8 cellular contexts compared by ENCODE assay signal in genomic region chr22:43811777-43812148, GRCh38. TPM values are rescaled to one million over a fixed set of nuclear protein-coding genes. Genes with fewer than 3 reads are reported as not detected.
DNase-seq lines count a peak whose midpoint lies in the region; FAIRE-seq and TF ChIP-seq lines count a peak whose summit lies in the region.

No MANE protein-coding gene starts in this region.

- CTCF ChIA-PET in CD8-positive, alpha-beta memory T cell (lab: Charles Lee): no interaction called here

- H3K79me1 ChIP-seq in neuronal stem cell (ENCODE audit: low read depth, low read length): peaks cover 6% of the 10 kb centered on the region

- no peak overlapping the region for H3K23ac ChIP-seq in neuronal stem cell (ENCODE audit: low read depth, low read length, poor library complexity)

- peaks cover 0 to 2% of the 10 kb centered on the region in 2 donors for H3K27me3 Mint-ChIP-seq in CD8-positive, alpha-beta memory T cell
- H3K27me3 Mint-ChIP-seq in HFFc6 (ENCODE audit: insufficient read depth): peaks cover under 1% of the 10 kb centered on the region; the same call in 1 of the 2 replicates

- no peak overlapping the region for H2BK120ac ChIP-seq in neuronal stem cell (ENCODE audit: low read depth, low read length)

- no peaks in the 10 kb centered on the region for H3K27me3 ChIP-seq in CD8-positive, alpha-beta memory T cell (ENCODE audit: insufficient read depth, low read length, poor library complexity, severe bottlenecking)
- H3K27me3 ChIP-seq in esophagus (ENCODE audit: control insufficient read depth in 1 of 2, insufficient read depth in 2 of 2, low read length in 2 of 2) (no peaks in the 10 kb centered on the region), neuronal stem cell (ENCODE audit: control insufficient read depth in 3 of 3, insufficient read depth in 3 of 3, low read depth in 1 of 3, low read length in 3 of 3) (no peaks in the 10 kb centered on the region)

- DNase-seq in CD8-positive, alpha-beta memory T cell: no peak
- DNase-seq in HFFc6: no peak
- no peak for DNase-seq in SK-N-MC (ENCODE audit: low read depth, low spot score)
- no peak for DNase-seq in neuronal stem cell (ENCODE audit: low spot score)
- no peak for DNase-seq in NCI-H2227 (lab: John Stamatoyannopoulos, UW; ENCODE audit: unreplicated experiment)
- DNase-seq in RCC 7860 (ENCODE audit: low spot score): no peak
- DNase-seq in RPMI8226: no peak

- H3K4me2 ChIP-seq in neuronal stem cell (ENCODE audit: insufficient read depth, low read length, poor library complexity, severe bottlenecking): peak overlapping the region; percentile 94

- H4K8ac ChIP-seq in neuronal stem cell (ENCODE audit: low read depth, low read length): no peak overlapping the region

- peak overlapping the region; percentile 33 for H3K9ac ChIP-seq in SK-N-MC (ENCODE audit: insufficient read length)
- peak overlapping the region; percentile 66 for H3K9ac ChIP-seq in neuronal stem cell (ENCODE audit: low read depth, low read length, poor library complexity)

- peak overlapping the region; percentile 18 for H3K18ac ChIP-seq in neuronal stem cell (ENCODE audit: low read length)

- H2BK15ac ChIP-seq in neuronal stem cell (ENCODE audit: low read length): no peak overlapping the region

- TF ChIP-seq CTCF in HFFc6 (IDR thresholded peaks at IDR 0.05): no peak

- H3K9me3 ChIP-seq in CD8-positive, alpha-beta memory T cell (ENCODE audit: low read length): no peaks in the 10 kb centered on the region
- H3K9me3 ChIP-seq in SK-N-MC (ENCODE audit: low read depth, low read length): no peaks in the 10 kb centered on the region
- H3K9me3 ChIP-seq in esophagus (ENCODE audit: control insufficient read depth in 2 of 2, insufficient read depth in 1 of 2, low read depth in 1 of 2, low read length in 1 of 2): no peaks in the 10 kb centered on the region
- H3K9me3 ChIP-seq in neuronal stem cell (replicated peaks in 1 of 2; ENCODE audit: control insufficient read depth in 2 of 2, insufficient read depth in 1 of 2, low read depth in 1 of 2, low read length in 2 of 2): no peaks in the 10 kb centered on the region

- WGBS in esophagus, 2 donors: 0% methylated on average over 19 to 21 of the region's 21 CpGs
- no CpG with 5 or more reads among the region's 21 CpGs for WGBS in neuronal stem cell (ENCODE audit: extremely low coverage in 2 of 2, insufficient read length in 2 of 2, insufficient replicate concordance in 1 of 2), 2 donors

- peaks cover 0 to 10% (median 2%) of the 10 kb centered on the region in 3 donors for H3K36me3 Mint-ChIP-seq in CD8-positive, alpha-beta memory T cell
- H3K36me3 Mint-ChIP-seq in HFFc6 (ENCODE audit: low read depth): no peaks in the 10 kb centered on the region

- H2BK5ac ChIP-seq in neuronal stem cell (ENCODE audit: low read length): no peak overlapping the region

- H3K36me3 ChIP-seq in CD8-positive, alpha-beta memory T cell (ENCODE audit: insufficient read depth, low read length): no peaks in the 10 kb centered on the region
- H3K36me3 ChIP-seq in SK-N-MC (ENCODE audit: insufficient read depth, low read length) (no peaks in the 10 kb centered on the region), esophagus (ENCODE audit: control insufficient read depth in 2 of 2, insufficient read depth in 2 of 2, low read length in 1 of 2) (no peaks in the 10 kb centered on the region), neuronal stem cell (replicated peaks in 1 of 2; ENCODE audit: control insufficient read depth in 2 of 2, insufficient read depth in 2 of 2, low read length in 2 of 2) (peaks cover 1 to 11% of the 10 kb centered on the region in 2 donors)

- H3K4me1 ChIP-seq in CD8-positive, alpha-beta memory T cell (ENCODE audit: insufficient read depth, low read length): peaks cover 12% of the 10 kb centered on the region
- peaks cover 5 to 8% of the 10 kb centered on the region in 2 donors for H3K4me1 ChIP-seq in esophagus (ENCODE audit: control insufficient read depth in 2 of 2, insufficient read depth in 2 of 2, low read length in 1 of 2)
- H3K4me1 ChIP-seq in neuronal stem cell (ENCODE audit: control insufficient read depth in 2 of 2, insufficient read depth in 1 of 2, low read depth in 1 of 2, low read length in 2 of 2): peaks cover 7 to 13% of the 10 kb centered on the region in 2 donors

- H2BK12ac ChIP-seq in neuronal stem cell (ENCODE audit: low read length): no peak overlapping the region

- H3K27ac ChIP-seq in CD8-positive, alpha-beta memory T cell (ENCODE audit: low read depth, low read length): peak overlapping the region; percentile 66
- H3K27ac ChIP-seq in SK-N-MC (no peak overlapping the region), esophagus (ENCODE audit: low read depth in 2 of 2, low read length in 1 of 2) (peak overlapping the region; percentile 31 to 56), neuronal stem cell (replicated peaks; ENCODE audit: low read length) (no peak overlapping the region)

- H3K4ac ChIP-seq in neuronal stem cell (ENCODE audit: low read length): no peak overlapping the region

- H2AFZ ChIP-seq in neuronal stem cell (ENCODE audit: low read length): peak overlapping the region; percentile 93

- H4K91ac ChIP-seq in neuronal stem cell (ENCODE audit: low read depth, low read length, poor library complexity): no peak overlapping the region

- FAIRE-seq in RCC 7860 (lab: Jason Lieb, UNC): no peak

- H2AK5ac ChIP-seq in neuronal stem cell (ENCODE audit: low read depth, low read length): no peak overlapping the region

- peaks cover 0 to 2% (median 0%) of the 10 kb centered on the region in 5 donors for H3K9me3 Mint-ChIP-seq in CD8-positive, alpha-beta memory T cell
- no peaks in the 10 kb centered on the region for H3K9me3 Mint-ChIP-seq in HFFc6

- no peak overlapping the region for H3K14ac ChIP-seq in neuronal stem cell (ENCODE audit: low read length)

- H3K27ac Mint-ChIP-seq in CD8-positive, alpha-beta memory T cell: peak overlapping the region; percentile 67 to 96 (median 90)
- peak overlapping the region; percentile 88 for H3K27ac Mint-ChIP-seq in HFFc6

- POLR2A ChIA-PET in CD8-positive, alpha-beta memory T cell (lab: Charles Lee): interaction anchor here (0.6 kb wide), 1 partner anchor 72 kb away, joined by 3 read pairs; no protein-coding TSS in a partner anchor

- H3K4me1 Mint-ChIP-seq in CD8-positive, alpha-beta memory T cell: peaks cover 26 to 35% (median 31%) of the 10 kb centered on the region in 3 donors
- H3K4me1 Mint-ChIP-seq in HFFc6 (ENCODE audit: low read depth): peaks cover 18% of the 10 kb centered on the region

- H3K4me3 ChIP-seq in CD8-positive, alpha-beta memory T cell (ENCODE audit: low read length): peak overlapping the region; percentile 97
- H3K4me3 ChIP-seq in SK-N-MC (peak overlapping the region; percentile 74), esophagus (ENCODE audit: low read depth in 1 of 2, low read length in 2 of 2) (peak overlapping the region; percentile 87 to 89), neuronal stem cell (ENCODE audit: low read length in 2 of 2) (peak overlapping the region; percentile 74 to 78)

- H3K4me3 Mint-ChIP-seq in CD8-positive, alpha-beta memory T cell: peak overlapping the region; percentile 92 to 97 (median 96)
- H3K4me3 Mint-ChIP-seq in HFFc6: peak overlapping the region; percentile 89

RNA-seq across cellular contexts. Expression of gene EFCAB6, which starts 0.3 kb away (rescaled TPM):
- under 1 TPM; 0.64 to 0.72 TPM for total RNA-seq in CD8-positive, alpha-beta memory T cell
- polyA plus RNA-seq in CD8-positive, alpha-beta memory T cell: 0.22 TPM
- under 1 TPM; 0.33 to 0.95 (median 0.64) TPM for total RNA-seq in HFFc6 (2021; fragmentation: NEBNext Ultra II Directional; extraction: Animal tissue kit (Norgen Biotek cat#: 25700))
- polyA plus RNA-seq in esophagus: under 1 TPM; 0.24 to 0.29 TPM
- polyA plus RNA-seq in neuronal stem cell (2013, experiment 1 of 2): 0.49 TPM
- polyA plus RNA-seq in neuronal stem cell (2013, experiment 2 of 2): 0.48 TPM

RNA-seq across cellular contexts. Expression of gene SULT4A1, which starts 50.5 kb away (rescaled TPM):
- total RNA-seq in CD8-positive, alpha-beta memory T cell: not detected
- polyA plus RNA-seq in CD8-positive, alpha-beta memory T cell: not detected
- total RNA-seq in HFFc6 (2021; fragmentation: NEBNext Ultra II Directional; extraction: Animal tissue kit (Norgen Biotek cat#: 25700)): not detected
- polyA plus RNA-seq in esophagus: under 1 TPM in 1 of 2 donors, not detected in 1; 0.01 TPM
- polyA plus RNA-seq in neuronal stem cell (2013, experiment 1 of 2): 7.1 TPM
- polyA plus RNA-seq in neuronal stem cell (2013, experiment 2 of 2): 7.0 TPM

Comparison
In these comparisons a context has a peak if more than half of its experiments do, and no peak if none do; other contexts are left out.
1. H3K27ac ChIP-seq: peak in CD8-positive, alpha-beta memory T cell (single experiment) and esophagus (2 of 2); none in SK-N-MC (single experiment) and neuronal stem cell (single experiment).
2. Peak in every context shown above with its lines, with median percentiles within 50 percentile points of each other: H3K4me3 ChIP-seq.